Comparison of ENCODE assay signal across 1 cellular context in genomic region chr6:5673016-5673415, GRCh38.
TF ChIP-seq lines count a peak whose summit lies in the region.

No MANE protein-coding gene starts in this region.

TF ChIP-seq in GM23338, 12 proteins besides CTCF, POLR2A, EP300 and RAD21 (continued from another document):
- TF ChIP-seq REST (IDR thresholded peaks at IDR 0.05; ENCODE audit: unreplicated experiment) (no peak), CREB1 (CRISPR knock-in tag; IDR thresholded peaks at IDR 0.05; ENCODE audit: low read depth) (no peak), NANOG (IDR thresholded peaks at IDR 0.05; ENCODE audit: borderline replicate concordance) (no peak), EZH2phosphoT487 (IDR thresholded peaks at IDR 0.05; ENCODE audit: unreplicated experiment) (no peak), STAT1 (IDR thresholded peaks at IDR 0.05; ENCODE audit: unreplicated experiment) (no peak), ETS1 (IDR thresholded peaks at IDR 0.05) (no peak), ZNF114 (CRISPR knock-in tag; IDR thresholded peaks at IDR 0.05) (no peak), JUNB (IDR thresholded peaks at IDR 0.05; ENCODE audit: unreplicated experiment) (no peak), ZNF462 (CRISPR knock-in tag; IDR thresholded peaks at IDR 0.05) (no peak), ZNF331 (CRISPR knock-in tag; IDR thresholded peaks at IDR 0.05; ENCODE audit: low read depth) (no peak), EZH2 (IDR thresholded peaks at IDR 0.05; ENCODE audit: low read depth, unreplicated experiment) (no peak)
